Comparison of ENCODE assay signal across 1 cellular context in the genomic region with DNA sequence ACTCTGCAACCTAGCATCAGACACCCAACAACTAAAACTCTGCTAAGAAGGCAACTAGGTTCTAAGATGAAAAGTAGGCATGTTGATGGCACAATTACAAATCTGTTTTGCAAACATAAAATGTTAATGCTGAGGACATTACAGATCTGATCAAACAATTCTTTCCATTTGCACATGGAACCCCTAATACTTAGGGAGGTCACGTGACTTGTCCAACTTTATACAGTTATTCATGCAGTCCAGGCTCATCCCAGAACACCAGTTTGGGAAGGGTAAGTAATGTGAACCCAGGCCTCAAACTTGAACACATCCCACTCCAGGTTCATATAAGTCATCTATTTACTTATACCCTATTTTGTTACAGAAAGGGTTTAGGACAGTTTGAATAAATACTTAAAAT.
TF ChIP-seq lines count a peak whose summit lies in the region.

No MANE protein-coding gene starts in this region.

TF ChIP-seq in GM23338, 12 proteins besides CTCF, POLR2A, EP300 and RAD21 (continued from another document):
- TF ChIP-seq REST (IDR thresholded peaks at IDR 0.05; ENCODE audit: unreplicated experiment) (no peak), JUNB (IDR thresholded peaks at IDR 0.05; ENCODE audit: unreplicated experiment) (no peak), NANOG (IDR thresholded peaks at IDR 0.05; ENCODE audit: borderline replicate concordance) (no peak), ZNF462 (CRISPR knock-in tag; IDR thresholded peaks at IDR 0.05) (no peak), STAT1 (IDR thresholded peaks at IDR 0.05; ENCODE audit: unreplicated experiment) (no peak), EZH2phosphoT487 (IDR thresholded peaks at IDR 0.05; ENCODE audit: unreplicated experiment) (no peak)
- TF ChIP-seq, protein P1, sequence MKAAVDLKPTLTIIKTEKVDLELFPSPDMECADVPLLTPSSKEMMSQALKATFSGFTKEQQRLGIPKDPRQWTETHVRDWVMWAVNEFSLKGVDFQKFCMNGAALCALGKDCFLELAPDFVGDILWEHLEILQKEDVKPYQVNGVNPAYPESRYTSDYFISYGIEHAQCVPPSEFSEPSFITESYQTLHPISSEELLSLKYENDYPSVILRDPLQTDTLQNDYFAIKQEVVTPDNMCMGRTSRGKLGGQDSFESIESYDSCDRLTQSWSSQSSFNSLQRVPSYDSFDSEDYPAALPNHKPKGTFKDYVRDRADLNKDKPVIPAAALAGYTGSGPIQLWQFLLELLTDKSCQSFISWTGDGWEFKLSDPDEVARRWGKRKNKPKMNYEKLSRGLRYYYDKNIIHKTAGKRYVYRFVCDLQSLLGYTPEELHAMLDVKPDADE (IDR thresholded peaks at IDR 0.05) = no peak
